In genomic region chr1:241654641-241655040, GRCh38 we compare ENCODE assay signal across 33 cellular contexts. TPM values are rescaled to one million over a fixed set of nuclear protein-coding genes. Genes with fewer than 3 reads are reported as not detected.
"Had no signal": no experiment of that assay in that cellular context is flagged by ENCODE, and none has a peak within 500 bp of the region (broad histone marks: within the 10 kb centered on the region; RNA-seq: fewer than 3 reads in every experiment).

No MANE protein-coding gene starts in this region.

- H3K9me3 ChIP-seq: ascending aorta had no signal

- H3K4me3 ChIP-seq: ascending aorta had no signal

- H3K4me1 ChIP-seq: ascending aorta had no signal

- H3K36me3 ChIP-seq: ascending aorta had no signal

- H3K27me3 ChIP-seq: ascending aorta had no signal

- FAIRE-seq: TTC549 had no signal

- DNase-seq: activated B cell treated with CpG ODN at 0.5 μM for 24 hours; activated CD4-positive, alpha-beta memory T cell treated with anti-CD3 and anti-CD28 coated beads for 36 hours; activated CD4-positive, alpha-beta T cell treated with anti-CD3 and anti-CD28 coated beads for 4 hours; activated CD4-positive, alpha-beta T cell treated with anti-CD3 and anti-CD28 coated beads, Interleukin-2, amount 10 ng/mL, durations not matched to agents 24 days and 14 days; activated CD4-positive, alpha-beta T cell treated with anti-CD3 and anti-CD28 coated beads, Interleukin-2, amount 50 U/mL, for 1 hour; activated CD4-positive, alpha-beta T cell treated with anti-CD3 and anti-CD28 coated beads, Interleukin-2, amount 50 U/mL, for 4 hours; activated CD4-positive, CD25-positive, alpha-beta regulatory T cell treated with anti-CD3 and anti-CD28 coated beads, Interleukin-2, amount 50 U/mL, for 72 hours; activated CD8-positive, alpha-beta memory T cell treated with anti-CD3 and anti-CD28 coated beads, Interleukin-2, amount 50 U/mL, for 4 hours; activated CD8-positive, alpha-beta T cell treated with anti-CD3 and anti-CD28 coated beads for 36 hours; activated effector memory CD4-positive, alpha-beta T cell treated with anti-CD3 and anti-CD28 coated beads, Interleukin-2, amount 50 U/mL, for 16 hours; activated gamma-delta T cell treated with Interleukin-2 at 50 U/mL for 16 hours; activated naive CD4-positive, alpha-beta T cell; activated naive CD4-positive, alpha-beta T cell treated with anti-CD3 and anti-CD28 coated beads for 36 hours; activated naive CD4-positive, alpha-beta T cell treated with anti-CD3 and anti-CD28 coated beads, Interleukin-2, amount 50 U/mL, for 16 hours; activated naive CD8-positive, alpha-beta T cell treated with anti-CD3 and anti-CD28 coated beads for 36 hours; activated T-cell treated with anti-CD3 and anti-CD28 coated beads for 4 hours; activated T-cell treated with anti-CD3 and anti-CD28 coated beads, Interleukin-2, amount 50 U/mL, for 1 hour; activated T-cell treated with anti-CD3 and anti-CD28 coated beads, Interleukin-2, amount 50 U/mL, for 4 hours; activated T-cell treated with anti-CD3 and anti-CD28 coated beads, Interleukin-2, amount 50 U/mL, for 72 hours; amygdala; anterior cingulate cortex; central memory CD4-positive, alpha-beta T cell; T-helper 2 cell; T-helper 9 cell had no signal

- H3K27ac ChIP-seq: ascending aorta, VCaP had no signal

- ATAC-seq: activated CD8-positive, alpha-beta T cell treated with anti-CD3 and anti-CD28 coated beads for 36 hours; activated naive CD4-positive, alpha-beta T cell treated with anti-CD3 and anti-CD28 coated beads, Interleukin-2, amount 50 U/mL, for 72 hours; activated T-cell treated with anti-CD3 and anti-CD28 coated beads, Interleukin-2, amount 50 U/mL, for 4 hours; activated T-cell treated with anti-CD3 and anti-CD28 coated beads, Interleukin-2, amount 50 U/mL, for 72 hours; activated T-helper 17 cell treated with anti-CD3 and anti-CD28 coated beads, Interleukin-2, amount 50 U/mL, for 72 hours had no signal

RNA-seq across cellular contexts. Expression of gene WDR64, which starts 2.6 kb away (rescaled TPM):
- total RNA-seq: activated CD4-positive, alpha-beta memory T cell treated with anti-CD3 and anti-CD28 coated beads for 36 hours; activated CD4-positive, alpha-beta T cell treated with anti-CD3 and anti-CD28 coated beads, Interleukin-2, amount 10 ng/mL, durations not matched to agents 24 days and 14 days; activated CD8-positive, alpha-beta memory T cell treated with anti-CD3 and anti-CD28 coated beads for 36 hours; activated CD8-positive, alpha-beta T cell treated with anti-CD3 and anti-CD28 coated beads for 36 hours; activated naive CD4-positive, alpha-beta T cell treated with anti-CD3 and anti-CD28 coated beads for 36 hours; activated naive CD4-positive, alpha-beta T cell treated with anti-CD3 and anti-CD28 coated beads, Interleukin-2, amount 50 U/mL, for 72 hours; activated T-helper 1 cell treated with anti-CD3 and anti-CD28 coated beads, Interleukin-12 subunit alpha, Interleukin-12 subunit beta, Interleukin-2, Interleukin-4 antibody, amounts not matched to agents 30 ng/mL and 10 ng/mL and 1 ng/mL, durations not matched to agents 14 hours and 24 hours and 36 hours; activated T-helper 17 cell treated with anti-CD3 and anti-CD28 coated beads, Interleukin-2, amount 50 U/mL, for 72 hours; ascending aorta; cardiac septum; cerebellum had no signal
